28 cellular contexts compared by ENCODE assay signal in the genomic region with DNA sequence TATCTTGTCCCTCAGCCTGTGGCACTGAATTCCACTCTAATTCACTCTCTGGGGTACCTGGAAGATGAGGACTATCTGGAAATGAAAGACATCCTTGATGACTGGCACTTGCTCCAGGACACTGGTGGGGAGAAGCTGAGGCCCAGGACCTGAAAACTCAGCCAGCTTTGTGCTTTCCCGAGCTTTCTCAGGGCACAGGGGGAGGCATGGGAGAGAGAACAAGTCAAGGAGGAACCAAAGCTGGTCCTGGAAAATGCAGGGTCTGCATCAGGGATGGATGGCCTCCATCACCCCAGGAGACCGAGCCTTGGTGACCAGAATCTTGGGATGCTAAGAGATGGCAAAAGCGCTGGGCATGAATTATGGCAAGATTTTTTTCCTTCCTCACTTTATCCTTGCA.
"Had no signal": no experiment of that assay in that cellular context is flagged by ENCODE, and none has a peak within 500 bp of the region (broad histone marks: within the 10 kb centered on the region; RNA-seq: fewer than 3 reads in every experiment).

No MANE protein-coding gene starts in this region.

- DNase-seq: naive thymus-derived CD8-positive, alpha-beta T cell; nephron progenitor cell; nucleus accumbens; pancreas; retina; right cardiac atrium; right lobe of liver; sigmoid colon; small intestine; stimulated activated CD4-positive, alpha-beta T cell treated with anti-CD3 and anti-CD28 coated beads, Interleukin-15, amount 100 ng/mL, for 24 hours; stimulated activated CD4-positive, alpha-beta T cell treated with anti-CD3 and anti-CD28 coated beads, Interleukin-2, amount 100 ng/mL, for 24 hours; stimulated activated CD4-positive, alpha-beta T cell treated with anti-CD3 and anti-CD28 coated beads, Interleukin-2, amount 100 ng/mL, for 48 hours; stimulated activated CD4-positive, alpha-beta T cell treated with anti-CD3 and anti-CD28 coated beads, Interleukin-4, amount 100 ng/mL, for 24 hours; stimulated activated naive B cell treated with anti-CD40 and anti-IgM and Interleukin-4, amounts not matched to agents 10 μg/mL and 1 μg/mL and 100 μg/mL, for 72 hours; stimulated activated naive CD4-positive, alpha-beta T cell treated with Interleukin-2 at 50 U/mL for 16 hours; stomach; thyroid gland; trophoblast cell; upper lobe of left lung had no signal

- ATAC-seq: naive thymus-derived CD8-positive, alpha-beta T cell; pancreas; right cardiac atrium; right lobe of liver; stimulated activated effector memory CD8-positive, alpha-beta T cell treated with anti-CD3 and anti-CD28 coated beads, Interleukin-12 subunit alpha, Interleukin-12 subunit beta, amount 100 ng/mL, for 72 hours; stimulated activated naive B cell treated with anti-CD40 and anti-IgM and Interleukin-4, amounts not matched to agents 10 μg/mL and 1 μg/mL and 100 μg/mL, for 72 hours had no signal

- H3K9me3 Mint-ChIP-seq: naive thymus-derived CD8-positive, alpha-beta T cell; natural killer cell treated with Interleukin-12 subunit alpha and Interleukin-12 subunit beta and Interleukin-15 and Interleukin-18, amount 100 ng/mL, for 72 hours; nephron progenitor cell; stimulated activated naive CD8-positive, alpha-beta T cell treated with anti-CD3 and anti-CD28 coated beads, Interleukin-15, Interleukin-2, amounts not matched to agents 100 ng/mL and 50 ng/mL, for 24 hours had no signal

- H3K27me3 Mint-ChIP-seq: stimulated activated naive CD8-positive, alpha-beta T cell treated with anti-CD3 and anti-CD28 coated beads, Interleukin-15, Interleukin-2, amounts not matched to agents 100 ng/mL and 50 ng/mL, for 24 hours had no signal

- H3K36me3 ChIP-seq: neutrophil, pancreas, prostate gland, right lobe of liver, sigmoid colon, stomach, thoracic aorta, thyroid gland, tibial nerve, upper lobe of left lung, vagina had no signal

- H3K9me3 ChIP-seq: neutrophil, pancreas, prostate gland, right lobe of liver, sigmoid colon, stomach, thoracic aorta, thyroid gland, tibial nerve, upper lobe of left lung, vagina had no signal

- H3K4me1 Mint-ChIP-seq: naive thymus-derived CD8-positive, alpha-beta T cell; neural crest cell; stimulated activated effector memory CD8-positive, alpha-beta T cell treated with anti-CD3 and anti-CD28 coated beads, Interleukin-12 subunit alpha, Interleukin-12 subunit beta, amount 100 ng/mL, for 72 hours; stimulated activated naive B cell treated with anti-CD40 and anti-IgM and Interleukin-4, amounts not matched to agents 10 μg/mL and 1 μg/mL and 100 μg/mL, for 72 hours had no signal

- H3K4me1 ChIP-seq: pancreas, thyroid gland, tibial nerve, upper lobe of left lung, vagina had no signal

- H3K4me3 Mint-ChIP-seq: naive thymus-derived CD8-positive, alpha-beta T cell; natural killer cell treated with Interleukin-12 subunit alpha and Interleukin-12 subunit beta and Interleukin-15 and Interleukin-18, amount 100 ng/mL, for 72 hours; nephron progenitor cell; neural crest cell; stimulated activated effector memory CD8-positive, alpha-beta T cell treated with anti-CD3 and anti-CD28 coated beads, Interleukin-12 subunit alpha, Interleukin-12 subunit beta, amount 100 ng/mL, for 72 hours; stimulated activated naive B cell treated with anti-CD40 and anti-IgM and Interleukin-4, amounts not matched to agents 10 μg/mL and 1 μg/mL and 100 μg/mL, for 72 hours; stimulated activated naive CD8-positive, alpha-beta T cell treated with anti-CD3 and anti-CD28 coated beads, Interleukin-15, Interleukin-2, amounts not matched to agents 100 ng/mL and 50 ng/mL, for 24 hours had no signal

- H3K27ac Mint-ChIP-seq: naive thymus-derived CD8-positive, alpha-beta T cell; natural killer cell treated with Interleukin-12 subunit alpha and Interleukin-12 subunit beta and Interleukin-15 and Interleukin-18, amount 100 ng/mL, for 72 hours; nephron progenitor cell; stimulated activated effector memory CD8-positive, alpha-beta T cell treated with anti-CD3 and anti-CD28 coated beads, Interleukin-12 subunit alpha, Interleukin-12 subunit beta, amount 100 ng/mL, for 72 hours; stimulated activated naive B cell treated with anti-CD40 and anti-IgM and Interleukin-4, amounts not matched to agents 10 μg/mL and 1 μg/mL and 100 μg/mL, for 72 hours; stimulated activated naive CD8-positive, alpha-beta T cell treated with anti-CD3 and anti-CD28 coated beads, Interleukin-15, Interleukin-2, amounts not matched to agents 100 ng/mL and 50 ng/mL, for 24 hours had no signal

- H3K27ac ChIP-seq: neutrophil, pancreas, prostate gland, right lobe of liver, sigmoid colon, stomach, thoracic aorta, thyroid gland, tibial nerve, upper lobe of left lung, vagina had no signal

- H3K4me3 ChIP-seq: pancreas, prostate gland, right lobe of liver, sigmoid colon, stomach, thoracic aorta, thyroid gland, tibial nerve, upper lobe of left lung, vagina had no signal

- H3K27me3 ChIP-seq: pancreas, right lobe of liver, sigmoid colon, stomach, thyroid gland, tibial nerve, upper lobe of left lung, vagina had no signal

- H3K36me3 Mint-ChIP-seq: naive thymus-derived CD8-positive, alpha-beta T cell; natural killer cell treated with Interleukin-12 subunit alpha and Interleukin-12 subunit beta and Interleukin-15 and Interleukin-18, amount 100 ng/mL, for 72 hours; stimulated activated effector memory CD8-positive, alpha-beta T cell treated with anti-CD3 and anti-CD28 coated beads, Interleukin-12 subunit alpha, Interleukin-12 subunit beta, amount 100 ng/mL, for 72 hours; stimulated activated naive B cell treated with anti-CD40 and anti-IgM and Interleukin-4, amounts not matched to agents 10 μg/mL and 1 μg/mL and 100 μg/mL, for 72 hours had no signal
